ENCODE assay signal across 25 cellular contexts in the genomic region with DNA sequence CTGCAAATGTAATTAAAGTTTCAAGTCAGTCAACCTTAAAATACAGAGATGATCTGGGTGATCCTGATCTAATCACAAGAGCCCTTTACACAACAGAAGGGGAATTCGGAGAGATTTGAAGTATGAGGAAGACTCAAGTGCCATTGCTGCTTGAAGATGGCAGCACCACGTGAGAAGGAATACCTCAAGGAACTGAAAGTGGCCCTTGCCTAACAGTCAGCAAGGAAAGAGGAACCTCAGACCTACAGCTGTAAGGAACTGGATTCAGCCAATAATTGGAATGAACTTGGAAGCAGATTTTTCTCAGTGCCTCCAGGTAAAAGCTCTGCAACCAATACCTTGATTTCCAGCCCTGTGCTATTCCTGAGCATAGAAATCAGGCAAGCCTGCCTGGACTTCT.
DNase-seq lines count a peak whose midpoint lies in the region; ATAC-seq and TF ChIP-seq lines count a peak whose summit lies in the region.
"Had no signal": no experiment of that assay in that cellular context is flagged by ENCODE, and none has a peak within 500 bp of the region (broad histone marks: within the 10 kb centered on the region; RNA-seq: fewer than 3 reads in every experiment).

No MANE protein-coding gene starts in this region.

- H3K4me3 Mint-ChIP-seq in activated T-helper 17 cell treated with anti-CD3 and anti-CD28 coated beads, Interleukin-2, amount 50 U/mL, for 72 hours: no peak overlapping the region
- H3K4me3 Mint-ChIP-seq: activated CD4-positive, alpha-beta memory T cell treated with anti-CD3 and anti-CD28 coated beads for 36 hours; activated naive CD8-positive, alpha-beta T cell treated with anti-CD3 and anti-CD28 coated beads, Interleukin-2, amount 50 U/mL, for 24 hours had no signal

- H3K4me1 ChIP-seq in right atrium auricular region: no peaks in the 10 kb centered on the region
- H3K4me1 ChIP-seq: BE2C had no signal

- no peaks in the 10 kb centered on the region for H3K36me3 ChIP-seq in right atrium auricular region
- H3K36me3 ChIP-seq: BE2C, upper lobe of left lung had no signal

- DNase-seq in Right ventricle myocardium superior (no peak), right atrium auricular region (ENCODE audit: low spot score) (no peak), NOMO-1 treated with DMSO at 0.1 percent for 48 hours (lab: John Stamatoyannopoulos, UW; ENCODE audit: unreplicated experiment) (peak; percentile 88), globus pallidus (ENCODE audit: low spot score) (peak; percentile 56), pons (ENCODE audit: low spot score) (peak; percentile 85), NCI-H226 (no peak)
- DNase-seq: activated CD4-positive, alpha-beta memory T cell treated with anti-CD3 and anti-CD28 coated beads for 36 hours; activated CD4-positive, CD25-positive, alpha-beta regulatory T cell; activated effector memory CD4-positive, alpha-beta T cell treated with anti-CD3 and anti-CD28 coated beads, Interleukin-2, amount 50 U/mL, for 16 hours; activated naive CD8-positive, alpha-beta T cell treated with anti-CD3 and anti-CD28 coated beads, Interleukin-2, amount 50 U/mL, for 24 hours; BE2C; effector memory CD4-positive, alpha-beta T cell; foreskin melanocyte; NCI-H1092 treated with DMSO at 0.1 percent for 48 hours; NCI-H2029 treated with DMSO at 0.1 percent for 48 hours; NCI-H446; occipital lobe; retina; stimulated activated CD4-positive, alpha-beta T cell treated with anti-CD3 and anti-CD28 coated beads, Interleukin-12 subunit alpha, Interleukin-12 subunit beta, amount 100 ng/mL, for 4 hours had no signal

- no peak overlapping the region for H3K27ac Mint-ChIP-seq in activated T-helper 17 cell treated with anti-CD3 and anti-CD28 coated beads, Interleukin-2, amount 50 U/mL, for 72 hours
- H3K27ac Mint-ChIP-seq: activated CD4-positive, alpha-beta memory T cell treated with anti-CD3 and anti-CD28 coated beads for 36 hours; activated naive CD8-positive, alpha-beta T cell treated with anti-CD3 and anti-CD28 coated beads, Interleukin-2, amount 50 U/mL, for 24 hours had no signal

- no peaks in the 10 kb centered on the region for H3K9me3 Mint-ChIP-seq in activated T-helper 17 cell treated with anti-CD3 and anti-CD28 coated beads, Interleukin-2, amount 50 U/mL, for 72 hours

- H3K9me3 ChIP-seq in right atrium auricular region: no peaks in the 10 kb centered on the region
- H3K9me3 ChIP-seq: BE2C, upper lobe of left lung had no signal

- H3K4me3 ChIP-seq in right atrium auricular region: no peak overlapping the region
- H3K4me3 ChIP-seq: hepatocyte, upper lobe of left lung had no signal

- no peak overlapping the region for H3K27ac ChIP-seq in right atrium auricular region
- H3K27ac ChIP-seq: hepatocyte, KMS-11 had no signal

- no peaks in the 10 kb centered on the region for H3K27me3 Mint-ChIP-seq in activated T-helper 17 cell treated with anti-CD3 and anti-CD28 coated beads, Interleukin-2, amount 50 U/mL, for 72 hours
- H3K27me3 Mint-ChIP-seq: activated CD4-positive, alpha-beta memory T cell treated with anti-CD3 and anti-CD28 coated beads for 36 hours; activated naive CD8-positive, alpha-beta T cell treated with anti-CD3 and anti-CD28 coated beads, Interleukin-2, amount 50 U/mL, for 24 hours had no signal

- no peak for TF ChIP-seq CTCF in right atrium auricular region (IDR thresholded peaks at IDR 0.05)

- peak; percentile 49 for ATAC-seq in Right ventricle myocardium superior (ENCODE audit: poor library complexity)
- ATAC-seq in activated T-helper 17 cell treated with anti-CD3 and anti-CD28 coated beads, Interleukin-2, amount 50 U/mL, for 72 hours (replicated peaks): no peak
- ATAC-seq in HG02884 (IDR thresholded peaks at IDR 0.05; ENCODE audit: unreplicated experiment): no peak
- ATAC-seq: activated naive CD8-positive, alpha-beta T cell treated with anti-CD3 and anti-CD28 coated beads, Interleukin-2, amount 50 U/mL, for 24 hours; SK-N-SH treated with all-trans-retinoic acid at 6 μM for 48 hours had no signal

- H3K27me3 ChIP-seq in right atrium auricular region: no peaks in the 10 kb centered on the region
- H3K27me3 ChIP-seq: BE2C, hepatocyte, upper lobe of left lung had no signal

- peaks cover 11% of the 10 kb centered on the region for H3K36me3 Mint-ChIP-seq in activated T-helper 17 cell treated with anti-CD3 and anti-CD28 coated beads, Interleukin-2, amount 50 U/mL, for 72 hours (ENCODE audit: low read depth)

- intact Hi-C loops in Right ventricle myocardium superior (cut with DNase I): no loop called here

- H3K4me1 Mint-ChIP-seq in activated T-helper 17 cell treated with anti-CD3 and anti-CD28 coated beads, Interleukin-2, amount 50 U/mL, for 72 hours: peaks cover 34% of the 10 kb centered on the region

Comparison
In these comparisons a context has a peak if more than half of its experiments do, and no peak if none do; other contexts are left out.
1. DNase-seq: peak in NOMO-1 treated with DMSO at 0.1 percent for 48 hours (single experiment), globus pallidus (single experiment) and pons (single experiment); none in Right ventricle myocardium superior (single experiment), right atrium auricular region (single experiment) and NCI-H226 (single experiment).